1 cellular context compared by ENCODE assay signal in the genomic region with DNA sequence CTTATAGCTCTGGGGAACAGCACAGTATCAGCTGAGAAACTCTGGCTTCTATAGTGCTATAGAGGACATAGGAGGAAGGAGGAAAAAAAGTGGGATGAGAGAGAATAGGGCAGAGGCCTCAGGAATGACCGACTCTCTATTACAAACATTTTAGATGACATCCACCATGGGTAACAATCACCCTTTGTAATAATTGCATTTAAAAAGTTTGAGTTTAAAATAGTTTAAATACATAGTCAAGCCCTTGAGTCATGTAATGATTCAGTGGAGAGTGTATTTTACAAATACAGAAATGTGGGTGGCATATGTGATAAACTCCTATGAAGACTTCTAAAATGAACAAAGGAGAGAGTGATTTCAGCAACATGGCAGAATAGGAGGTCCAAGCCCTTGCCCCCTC.
TF ChIP-seq lines count a peak whose summit lies in the region.

No MANE protein-coding gene starts in this region.

TF ChIP-seq in IMR-90, 13 proteins besides CTCF, POLR2A, EP300 and RAD21:
- TF ChIP-seq, protein P1, sequence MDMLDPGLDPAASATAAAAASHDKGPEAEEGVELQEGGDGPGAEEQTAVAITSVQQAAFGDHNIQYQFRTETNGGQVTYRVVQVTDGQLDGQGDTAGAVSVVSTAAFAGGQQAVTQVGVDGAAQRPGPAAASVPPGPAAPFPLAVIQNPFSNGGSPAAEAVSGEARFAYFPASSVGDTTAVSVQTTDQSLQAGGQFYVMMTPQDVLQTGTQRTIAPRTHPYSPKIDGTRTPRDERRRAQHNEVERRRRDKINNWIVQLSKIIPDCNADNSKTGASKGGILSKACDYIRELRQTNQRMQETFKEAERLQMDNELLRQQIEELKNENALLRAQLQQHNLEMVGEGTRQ (IDR thresholded peaks at IDR 0.05; ENCODE audit: low read depth, low read length), result no peak
- no peak for TF ChIP-seq SMC3 (IDR thresholded peaks at IDR 0.05; ENCODE audit: low read depth, low read length)
- TF ChIP-seq RCOR1 (IDR thresholded peaks at IDR 0.05; ENCODE audit: insufficient replicate concordance, low read length), result no peak
- TF ChIP-seq CEBPB (IDR thresholded peaks at IDR 0.05; ENCODE audit: low read depth, low read length), result no peak
- TF ChIP-seq MAFK (IDR thresholded peaks at IDR 0.05; ENCODE audit: low read depth, low read length), result no peak
- TF ChIP-seq MXI1 (IDR thresholded peaks at IDR 0.05; ENCODE audit: borderline replicate concordance, low read depth, low read length), result no peak
- no peak for TF ChIP-seq CHD1 (IDR thresholded peaks at IDR 0.05; ENCODE audit: low read depth, low read length)
- no peak for TF ChIP-seq BHLHE40 (IDR thresholded peaks at IDR 0.05; ENCODE audit: low read depth, low read length)
- no peak for TF ChIP-seq RFX5 (IDR thresholded peaks at IDR 0.05; ENCODE audit: low read depth, low read length)
- no peak for TF ChIP-seq NFE2L2 (IDR thresholded peaks at IDR 0.05; ENCODE audit: low read depth, low read length)
- no peak for TF ChIP-seq FOS (IDR thresholded peaks at IDR 0.05; ENCODE audit: low read depth, low read length)
